In the genomic region with DNA sequence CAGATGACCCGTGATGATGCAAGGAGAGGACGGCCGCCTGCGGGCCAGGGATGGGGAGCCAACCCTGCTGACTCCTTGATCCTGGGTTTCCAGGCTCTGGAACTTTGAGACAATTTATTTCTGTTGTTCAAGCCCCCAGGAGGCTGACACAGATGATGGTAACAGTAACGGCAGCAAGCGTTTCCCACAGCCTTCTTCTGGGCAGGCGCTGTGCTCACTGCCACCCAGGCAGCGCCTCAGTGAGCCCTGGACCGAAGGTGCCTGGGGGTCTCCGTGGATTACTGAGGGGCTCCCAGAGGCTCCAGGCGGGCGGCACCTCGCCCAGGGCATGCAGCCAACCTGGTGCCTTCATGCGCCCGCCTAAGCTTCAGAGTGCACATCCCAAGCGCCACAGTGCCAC, we compare ENCODE assay signal across 31 cellular contexts.
"Had no signal": no experiment of that assay in that cellular context is flagged by ENCODE, and none has a peak within 500 bp of the region (broad histone marks: within the 10 kb centered on the region; RNA-seq: fewer than 3 reads in every experiment).

No MANE protein-coding gene starts in this region.

- H3K4me1 ChIP-seq: Peyer's patch had no signal

- H3K27me3 ChIP-seq: Peyer's patch had no signal

- ATAC-seq: activated CD8-positive, alpha-beta memory T cell treated with anti-CD3 and anti-CD28 coated beads, Interleukin-2, amount 10 ng/mL, durations not matched to agents 7 days and 5 days; activated naive CD8-positive, alpha-beta T cell treated with anti-CD3 and anti-CD28 coated beads, Interleukin-2, amount 50 U/mL, for 24 hours; PC-3 had no signal

- DNase-seq: activated CD4-positive, alpha-beta memory T cell treated with anti-CD3 and anti-CD28 coated beads, Interleukin-2, amount 10 ng/mL, durations not matched to agents 7 days and 5 days; activated CD4-positive, alpha-beta T cell treated with anti-CD3 and anti-CD28 coated beads for 1 hour; activated CD4-positive, alpha-beta T cell treated with anti-CD3 and anti-CD28 coated beads for 48 hours; activated CD4-positive, CD25-positive, alpha-beta regulatory T cell; activated CD8-positive, alpha-beta memory T cell treated with anti-CD3 and anti-CD28 coated beads for 24 hours; activated CD8-positive, alpha-beta memory T cell treated with anti-CD3 and anti-CD28 coated beads, Interleukin-2, amount 10 ng/mL, durations not matched to agents 7 days and 5 days; activated CD8-positive, alpha-beta memory T cell treated with anti-CD3 and anti-CD28 coated beads, Interleukin-2, amount 50 U/mL, for 48 hours; activated effector memory CD4-positive, alpha-beta T cell treated with Interleukin-2 at 50 U/mL for 16 hours; activated naive CD4-positive, alpha-beta T cell treated with anti-CD3 and anti-CD28 coated beads, Interleukin-2, amount 10 ng/mL, durations not matched to agents 7 days and 5 days; activated naive CD8-positive, alpha-beta T cell treated with anti-CD3 and anti-CD28 coated beads, Interleukin-2, amount 50 U/mL, for 24 hours; activated T-cell treated with anti-CD3 and anti-CD28 coated beads, Interleukin-2, amount 50 U/mL, for 48 hours; anterior cingulate cortex; central memory CD4-positive, alpha-beta T cell; Karpas-422; KBM-7; NCI-H1436 treated with DMSO at 0.1 percent for 48 hours; NCI-H1694 treated with DMSO at 0.1 percent for 48 hours; NCI-H2029; NCI-H2107; NCI-H2171; NCI-H510A; NCI-H526; NCI-H82; PC-3; Peyer's patch; RPMI8226; SW 1271; T-helper 1 cell; T-helper 2 cell; T-helper 9 cell had no signal

- H3K4me3 ChIP-seq: Peyer's patch had no signal

- H3K36me3 ChIP-seq: Peyer's patch had no signal

- H3K9me3 ChIP-seq: Peyer's patch had no signal

- H3K27ac ChIP-seq: Peyer's patch, VCaP had no signal
